ENCODE assay signal across 30 cellular contexts in genomic region chr22:24217384-24217783, GRCh38. TPM values are rescaled to one million over a fixed set of nuclear protein-coding genes. Genes with fewer than 3 reads are reported as not detected.
"Had no signal": no experiment of that assay in that cellular context is flagged by ENCODE, and none has a peak within 500 bp of the region (broad histone marks: within the 10 kb centered on the region; RNA-seq: fewer than 3 reads in every experiment).

No MANE protein-coding gene starts in this region.

- H3K27ac Mint-ChIP-seq: natural killer cell, nephron, neural progenitor cell, progenitor cell of endocrine pancreas had no signal

- H3K4me1 ChIP-seq: neural progenitor cell, pancreas, psoas muscle, right lobe of liver, suprapubic skin, tibial nerve, upper lobe of left lung, vagina had no signal

- H3K27ac ChIP-seq: neural progenitor cell, neutrophil, pancreas, psoas muscle, right lobe of liver, skin epidermis, spleen, suprapubic skin, testis, tibial nerve, upper lobe of left lung, vagina had no signal

- H3K9ac ChIP-seq: neural progenitor cell had no signal

- H3K27me3 Mint-ChIP-seq: progenitor cell of endocrine pancreas; stimulated activated naive CD8-positive, alpha-beta T cell treated with anti-CD3 and anti-CD28 coated beads, Interleukin-15, amount 100 ng/mL, for 72 hours had no signal

- H3K4me1 Mint-ChIP-seq: naive thymus-derived CD4-positive, alpha-beta T cell; natural killer cell; nephron had no signal

- H3K4me2 ChIP-seq: neural progenitor cell, smooth muscle cell had no signal

- H3K36me3 ChIP-seq: neural progenitor cell, neutrophil, pancreas, right lobe of liver, vagina had no signal

- H3K4me3 Mint-ChIP-seq: naive thymus-derived CD4-positive, alpha-beta T cell; natural killer cell; nephron; stimulated activated memory B cell treated with anti-CD40 and anti-IgM and Interleukin-4, amounts not matched to agents 10 μg/mL and 1 μg/mL and 100 μg/mL, for 72 hours; stimulated activated naive CD8-positive, alpha-beta T cell treated with anti-CD3 and anti-CD28 coated beads, Interleukin-15, amount 100 ng/mL, for 72 hours had no signal

- DNase-seq: naive thymus-derived CD4-positive, alpha-beta T cell; natural killer cell; nucleus accumbens; pancreas; psoas muscle; right cardiac atrium; spleen; stimulated activated CD4-positive, alpha-beta T cell treated with anti-CD3 and anti-CD28 coated beads, Interleukin-12 subunit alpha, Interleukin-12 subunit beta, amount 100 ng/mL, for 4 hours; stimulated activated CD4-positive, alpha-beta T cell treated with anti-CD3 and anti-CD28 coated beads, Interleukin-1b, Interleukin-23, amount 100 ng/mL, for 48 hours; stimulated activated CD4-positive, alpha-beta T cell treated with anti-CD3 and anti-CD28 coated beads, Interleukin-4, amount 100 ng/mL, for 1 hour; stimulated activated CD4-positive, alpha-beta T cell treated with anti-CD3 and anti-CD28 coated beads, Interleukin-4, amount 100 ng/mL, for 4 hours; stimulated activated CD8-positive, alpha-beta memory T cell treated with anti-CD3 and anti-CD28 coated beads, Interleukin-4, amount 100 ng/mL, for 48 hours; stimulated activated naive CD4-positive, alpha-beta T cell; stimulated activated naive CD8-positive, alpha-beta T cell treated with anti-CD3 and anti-CD28 coated beads, Interleukin-15, amount 100 ng/mL, for 72 hours; stimulated activated naive CD8-positive, alpha-beta T cell treated with anti-CD3 and anti-CD28 coated beads, Interleukin-15, Interleukin-2, amounts not matched to agents 100 U/mL and 50 U/mL, for 24 hours; substantia nigra; testis; trophoblast cell; upper lobe of left lung had no signal

- H3K9me3 ChIP-seq: neutrophil, pancreas, psoas muscle, right lobe of liver, spleen, suprapubic skin, testis, tibial nerve, upper lobe of left lung, vagina had no signal

- H3K4me3 ChIP-seq: neural progenitor cell, pancreas, psoas muscle, right lobe of liver, skin epidermis, smooth muscle cell, spleen, suprapubic skin, testis, tibial nerve, upper lobe of left lung, vagina had no signal

- ATAC-seq: naive thymus-derived CD4-positive, alpha-beta T cell; natural killer cell; pancreas; psoas muscle; right cardiac atrium; right lobe of liver; stimulated activated memory B cell treated with anti-CD40 and anti-IgM and Interleukin-4, amounts not matched to agents 10 μg/mL and 1 μg/mL and 100 μg/mL, for 72 hours had no signal

- H3K9me3 Mint-ChIP-seq: naive thymus-derived CD4-positive, alpha-beta T cell; natural killer cell; nephron; stimulated activated memory B cell treated with anti-CD40 and anti-IgM and Interleukin-4, amounts not matched to agents 10 μg/mL and 1 μg/mL and 100 μg/mL, for 72 hours; stimulated activated naive CD8-positive, alpha-beta T cell treated with anti-CD3 and anti-CD28 coated beads, Interleukin-15, amount 100 ng/mL, for 72 hours had no signal

- H3K27me3 ChIP-seq: neural progenitor cell, neutrophil, pancreas, right lobe of liver, spleen, suprapubic skin, testis, tibial nerve, upper lobe of left lung, vagina had no signal

- H2AFZ ChIP-seq: neural progenitor cell had no signal

- H3K36me3 Mint-ChIP-seq: natural killer cell; neural progenitor cell; stimulated activated memory B cell treated with anti-CD40 and anti-IgM and Interleukin-4, amounts not matched to agents 10 μg/mL and 1 μg/mL and 100 μg/mL, for 72 hours had no signal

RNA-seq across cellular contexts. Expression of gene GGT5, which starts 27.5 kb away (rescaled TPM):
- total RNA-seq: natural killer cell, progenitor cell of endocrine pancreas had no signal
